ENCODE assay signal across 16 cellular contexts in genomic region chr1:208228550-208228949, GRCh38. TPM values are rescaled to one million over a fixed set of nuclear protein-coding genes. Genes with fewer than 3 reads are reported as not detected.
"Had no signal": no experiment of that assay in that cellular context is flagged by ENCODE, and none has a peak within 500 bp of the region (broad histone marks: within the 10 kb centered on the region; RNA-seq: fewer than 3 reads in every experiment).

No MANE protein-coding gene starts in this region.

- DNase-seq: activated B cell treated with CpG ODN at 0.5 μM for 24 hours; activated CD4-positive, alpha-beta T cell treated with anti-CD3 and anti-CD28 coated beads, Interleukin-2, amount 10 ng/mL, durations not matched to agents 24 days and 14 days; activated naive CD4-positive, alpha-beta T cell treated with Interleukin-2 at 50 U/mL for 16 hours; activated naive CD8-positive, alpha-beta T cell treated with anti-CD3 and anti-CD28 coated beads, Interleukin-2, amount 50 U/mL, for 24 hours; cortex of kidney; effector memory CD4-positive, alpha-beta T cell; immature natural killer cell; naive B cell; nucleus accumbens; right cardiac atrium; stimulated activated CD4-positive, alpha-beta T cell treated with anti-CD3 and anti-CD28 coated beads, Interleukin-1b, Interleukin-23, amount 100 ng/mL, for 48 hours; stimulated activated naive B cell treated with anti-CD40 and anti-IgM and Interleukin-4, amounts not matched to agents 10 μg/mL and 1 μg/mL and 100 μg/mL, for 72 hours; T-helper 2 cell had no signal

- H3K27ac ChIP-seq: epithelial cell of prostate had no signal

- FAIRE-seq: astrocyte, TTC549 had no signal

- ATAC-seq: activated naive CD8-positive, alpha-beta T cell treated with anti-CD3 and anti-CD28 coated beads, Interleukin-2, amount 50 U/mL, for 24 hours; right cardiac atrium; stimulated activated naive B cell treated with anti-CD40 and anti-IgM and Interleukin-4, amounts not matched to agents 10 μg/mL and 1 μg/mL and 100 μg/mL, for 72 hours had no signal

RNA-seq across cellular contexts. Expression of gene PLXNA2, which starts 15.6 kb away (rescaled TPM):
- total RNA-seq: activated CD4-positive, alpha-beta T cell treated with anti-CD3 and anti-CD28 coated beads, Interleukin-2, amount 10 ng/mL, durations not matched to agents 24 days and 14 days had no signal
